ENCODE assay signal across 8 cellular contexts in the genomic region with DNA sequence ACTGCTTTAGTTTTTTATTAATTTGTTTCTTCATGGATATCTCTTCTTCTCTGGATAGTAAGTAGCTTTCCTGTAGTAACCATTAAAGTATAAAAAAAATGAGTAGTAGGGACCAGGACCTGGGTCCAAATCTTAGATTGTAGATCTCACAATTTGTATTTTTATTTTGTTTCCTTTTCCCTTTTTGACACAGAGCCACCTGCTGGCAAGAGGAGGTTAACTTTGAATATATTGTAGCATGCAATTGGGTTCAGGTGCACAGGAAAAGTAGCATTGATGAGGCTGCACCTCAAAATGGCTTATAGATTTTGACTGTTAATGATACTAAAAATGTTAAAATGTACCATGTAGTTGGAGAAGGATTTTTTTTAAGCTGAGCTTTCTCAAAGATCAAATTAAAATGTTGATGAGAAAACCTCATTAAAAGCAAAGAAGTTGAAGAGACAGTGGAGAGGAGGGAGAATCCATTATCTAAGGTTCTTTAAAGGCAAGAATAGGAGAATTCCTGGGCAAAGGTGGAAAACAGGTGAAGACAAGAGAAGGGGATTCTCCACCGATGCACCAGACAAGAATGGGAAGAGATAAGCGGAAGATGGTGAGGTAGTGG. TPM values are rescaled to one million over a fixed set of nuclear protein-coding genes. Genes with fewer than 3 reads are reported as not detected.
A peak's percentile ranks its signal among the peaks of the same experiment; 100 is the strongest.
DNase-seq lines count a peak whose midpoint lies in the region; ATAC-seq and TF ChIP-seq lines count a peak whose summit lies in the region.

No MANE protein-coding gene starts in this region.

- no peak overlapping the region for H3K27ac ChIP-seq in gastrocnemius medialis

- H3K27ac Mint-ChIP-seq in activated CD8-positive, alpha-beta memory T cell treated with anti-CD3 and anti-CD28 coated beads, Interleukin-2, amount 10 ng/mL, durations not matched to agents 7 days and 5 days = no peak overlapping the region

- TF ChIP-seq POLR2A in gastrocnemius medialis (IDR thresholded peaks at IDR 0.05) = no peak

- H3K36me3 ChIP-seq in gastrocnemius medialis = no peaks in the 10 kb centered on the region

- no peaks in the 10 kb centered on the region for H3K36me3 Mint-ChIP-seq in activated CD8-positive, alpha-beta memory T cell treated with anti-CD3 and anti-CD28 coated beads, Interleukin-2, amount 10 ng/mL, durations not matched to agents 7 days and 5 days

- H3K9me3 Mint-ChIP-seq in activated CD8-positive, alpha-beta memory T cell treated with anti-CD3 and anti-CD28 coated beads, Interleukin-2, amount 10 ng/mL, durations not matched to agents 7 days and 5 days (ENCODE audit: low read depth) = no peaks in the 10 kb centered on the region

- CTCF ChIA-PET in GM10248 (lab: Yijun Ruan, JAX) = interaction anchor here (1.0 to 2.8 kb wide), 2 partner anchors 14 to 86 kb away, joined by 4 to 13 read pairs; no protein-coding TSS in a partner anchor
- CTCF ChIA-PET in activated CD8-positive, alpha-beta memory T cell treated with anti-CD3 and anti-CD28 coated beads, Interleukin-2, amount 10 ng/mL, durations not matched to agents 7 days and 5 days (lab: Charles Lee) = no interaction called here

- no peak overlapping the region for H3K4me3 ChIP-seq in fibroblast of mammary gland (ENCODE audit: control insufficient read depth, low read depth, low read length)
- no peak overlapping the region for H3K4me3 ChIP-seq in gastrocnemius medialis

- H3K27me3 ChIP-seq in gastrocnemius medialis = no peaks in the 10 kb centered on the region

- in situ Hi-C loops in gastrocnemius medialis (cut with MboI; ENCODE audit: low sequenced_read_pairs in 4 of 4) = loop anchor here in 1 of 4 donors (25.0 kb wide), 1 partner anchor 696 kb away; no protein-coding TSS in a partner anchor

- peaks cover 16% of the 10 kb centered on the region for H3K27me3 Mint-ChIP-seq in activated CD8-positive, alpha-beta memory T cell treated with anti-CD3 and anti-CD28 coated beads, Interleukin-2, amount 10 ng/mL, durations not matched to agents 7 days and 5 days

- DNase-seq in AG08395 (ENCODE audit: low spot score) (peak; percentile 8), GM10248 (ENCODE audit: extremely low spot score) (peak; percentile 20), OCI-M1 (lab: John Stamatoyannopoulos, UW) (peak; percentile 62), fibroblast of mammary gland (ENCODE audit: low read depth) (peak; percentile 11), gastrocnemius medialis (no peak)
- DNase-seq in activated CD8-positive, alpha-beta memory T cell treated with anti-CD3 and anti-CD28 coated beads, Interleukin-2, amount 10 ng/mL, durations not matched to agents 7 days and 5 days = no peak

- H3K4me1 Mint-ChIP-seq in activated CD8-positive, alpha-beta memory T cell treated with anti-CD3 and anti-CD28 coated beads, Interleukin-2, amount 10 ng/mL, durations not matched to agents 7 days and 5 days = no peaks in the 10 kb centered on the region

- H3K9me3 ChIP-seq in gastrocnemius medialis = no peaks in the 10 kb centered on the region

- no peaks in the 10 kb centered on the region for H3K4me1 ChIP-seq in gastrocnemius medialis

- ATAC-seq in HG02970 (IDR thresholded peaks at IDR 0.05; ENCODE audit: low FRiP score, unreplicated experiment) (no peak), HG02840 (IDR thresholded peaks at IDR 0.05; ENCODE audit: low FRiP score, unreplicated experiment) (no peak), gastrocnemius medialis (no peak)
- ATAC-seq in activated CD8-positive, alpha-beta memory T cell treated with anti-CD3 and anti-CD28 coated beads, Interleukin-2, amount 10 ng/mL, durations not matched to agents 7 days and 5 days = no peak

- POLR2A ChIA-PET in GM10248 (lab: Yijun Ruan, JAX) = no interaction called here

- no peak overlapping the region for H3K4me3 Mint-ChIP-seq in activated CD8-positive, alpha-beta memory T cell treated with anti-CD3 and anti-CD28 coated beads, Interleukin-2, amount 10 ng/mL, durations not matched to agents 7 days and 5 days

- TF ChIP-seq CTCF in GM10248 (IDR thresholded peaks at IDR 0.05; ENCODE audit: control extremely low read depth, extremely low read depth, low read depth, missing control alignments) (peak; percentile 52), fibroblast of mammary gland (conservative IDR thresholded peaks at IDR 0.05; ENCODE audit: control insufficient read depth, insufficient read depth, low read depth, low read length) (peak; percentile 54), gastrocnemius medialis (IDR thresholded peaks at IDR 0.05 in 4 of 5, conservative IDR thresholded peaks at IDR 0.05 in 1 of 5) (peak in 2 of 5 experiments; percentile 31 to 34)

- intact Hi-C loops in gastrocnemius medialis (cut with DNase I; ENCODE audit: low total_unique reads) = loop anchor here (5.0 to 10.0 kb wide), 2 partner anchors 56 to 84 kb away; no protein-coding TSS in a partner anchor

RNA-seq across cellular contexts. Expression of gene HPGDS, which starts 48.3 kb away (rescaled TPM):
- under 1 TPM; 0.41 to 0.66 TPM for total RNA-seq in activated CD8-positive, alpha-beta memory T cell treated with anti-CD3 and anti-CD28 coated beads, Interleukin-2, amount 10 ng/mL, durations not matched to agents 7 days and 5 days
- total RNA-seq in gastrocnemius medialis = under 1 TPM in 1 of 4 donors, not detected in 3; 0.53 TPM

Comparison
In these comparisons a context has a peak if more than half of its experiments do, and no peak if none do; other contexts are left out.
1. DNase-seq: peak in AG08395 (single experiment), GM10248 (single experiment), OCI-M1 (single experiment) and fibroblast of mammary gland (single experiment); none in activated CD8-positive, alpha-beta memory T cell treated with anti-CD3 and anti-CD28 coated beads, Interleukin-2, amount 10 ng/mL, durations not matched to agents 7 days and 5 days (single experiment) and gastrocnemius medialis (0 of 2).